In the genomic region with DNA sequence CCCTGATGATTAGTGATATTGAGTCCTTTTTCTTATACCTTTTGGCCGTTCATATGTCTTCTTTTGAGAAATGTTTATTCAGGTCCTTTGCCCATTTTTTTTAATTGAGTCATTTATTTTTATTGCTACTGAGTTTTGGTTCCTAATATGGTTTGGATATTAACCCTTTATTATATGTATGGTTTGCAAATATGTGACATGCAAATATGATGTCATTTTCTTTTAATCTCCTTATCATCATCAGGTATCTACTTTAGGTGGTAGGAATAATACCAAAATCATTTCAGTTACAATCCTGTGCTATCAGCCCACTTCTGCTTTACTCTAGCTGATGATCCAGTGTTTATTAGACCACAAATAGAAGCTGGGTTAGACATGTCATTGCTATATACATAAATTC, we compare ENCODE assay signal across 27 cellular contexts.
DNase-seq lines count a peak whose midpoint lies in the region; ATAC-seq, FAIRE-seq and TF ChIP-seq lines count a peak whose summit lies in the region.
"Had no signal": no experiment of that assay in that cellular context is flagged by ENCODE, and none has a peak within 500 bp of the region (broad histone marks: within the 10 kb centered on the region; RNA-seq: fewer than 3 reads in every experiment).

No MANE protein-coding gene starts in this region.

- no peak overlapping the region for H2BK15ac ChIP-seq in mesenchymal stem cell (ENCODE audit: low read depth, poor library complexity, severe bottlenecking)

- H2BK5ac ChIP-seq in mesenchymal stem cell (ENCODE audit: low read depth, low read length, poor library complexity, severe bottlenecking): no peak overlapping the region

- no peak overlapping the region for H2BK120ac ChIP-seq in mesenchymal stem cell (ENCODE audit: low read depth, low read length)

- FAIRE-seq in HepG2 (lab: Jason Lieb, UNC) (no peak), K562 (lab: Jason Lieb, UNC) (no peak)
- FAIRE-seq: GM12891 had no signal

- in situ Hi-C loops in HepG2 (cut with HindIII; ENCODE audit: extremely low pct_ligation_motif_present, low pct_unique_long_range_greater_than_20kb) (no loop called here), K562 (cut with MboI) (no loop called here)

- H3K9ac ChIP-seq in HepG2 (ENCODE audit: insufficient read depth, low read depth, low read length): no peak overlapping the region
- peak overlapping the region in 1 of 2 experiments; percentile 76; a peak in 2 of 4 replicates for H3K9ac ChIP-seq in K562 (ENCODE audit: insufficient read depth in 1 of 2, low read depth in 2 of 2, low read length in 2 of 2)
- no peak overlapping the region for H3K9ac ChIP-seq in mesenchymal stem cell (ENCODE audit: low read length)

- no peak overlapping the region for H3K14ac ChIP-seq in mesenchymal stem cell (ENCODE audit: low read length in 2 of 2)

- BruUV-seq in HepG2 (replicated peaks; lab: Mats Ljungman, UMichigan) (no TSS peak), K562 (replicated peaks; lab: Mats Ljungman, UMichigan) (no TSS peak)

- H3K36me3 ChIP-seq in HepG2 (replicated peaks in 1 of 2; ENCODE audit: control insufficient read depth in 1 of 2, insufficient read depth in 2 of 2, low read length in 2 of 2) (no peaks in the 10 kb centered on the region), right lobe of liver (no peaks in the 10 kb centered on the region), K562 (ENCODE audit: control insufficient read depth, insufficient read depth, low read length) (peaks cover 15% of the 10 kb centered on the region; the same call in 2 of the 3 replicates), mesenchymal stem cell (ENCODE audit: control insufficient read depth in 1 of 2, insufficient read depth in 2 of 2, low read depth in 1 of 2, low read length in 2 of 2) (no peaks in the 10 kb centered on the region), Peyer's patch (no peaks in the 10 kb centered on the region)
- H3K36me3 ChIP-seq: BE2C had no signal

- no peaks in the 10 kb centered on the region for H3K9me3 ChIP-seq in HepG2 (ENCODE audit: low read length)
- H3K9me3 ChIP-seq in right lobe of liver: no peaks in the 10 kb centered on the region
- no peaks in the 10 kb centered on the region for H3K9me3 ChIP-seq in K562 (replicated peaks; ENCODE audit: control insufficient read depth, insufficient read depth, low read depth, low read length)
- H3K9me3 ChIP-seq in mesenchymal stem cell (ENCODE audit: control insufficient read depth, low read length): peaks cover 5% of the 10 kb centered on the region
- H3K9me3 ChIP-seq in Peyer's patch: no peaks in the 10 kb centered on the region
- H3K9me3 ChIP-seq: BE2C had no signal

- H3K4me3 ChIP-seq in HepG2 (replicated peaks in 1 of 3; ENCODE audit: insufficient read depth in 1 of 3, low read depth in 2 of 3, low read length in 3 of 3): no peak overlapping the region
- no peak overlapping the region for H3K4me3 ChIP-seq in right lobe of liver
- peak overlapping the region; percentile 52 for H3K4me3 ChIP-seq in K562
- H3K4me3 ChIP-seq in foreskin fibroblast (ENCODE audit: low read depth in 1 of 2, low read length in 2 of 2): peak overlapping the region; percentile 48 to 71
- H3K4me3 ChIP-seq in mesenchymal stem cell (ENCODE audit: insufficient read depth in 1 of 2, low read depth in 1 of 2, low read length in 2 of 2): no peak overlapping the region
- H3K4me3 ChIP-seq in Peyer's patch: no peak overlapping the region

- H3K79me2 ChIP-seq in HepG2 (ENCODE audit: insufficient read depth, low read length) (no peaks in the 10 kb centered on the region), K562 (ENCODE audit: control insufficient read depth, insufficient read depth, low read length) (peaks cover 51% of the 10 kb centered on the region)

- ATAC-seq in HepG2: no peak
- ATAC-seq in right lobe of liver: no peak
- ATAC-seq in K562: no peak
- no peak for ATAC-seq in GM19463 (IDR thresholded peaks at IDR 0.05; ENCODE audit: unreplicated experiment)
- ATAC-seq: HCT116, Panc1 had no signal

- TF ChIP-seq RAD21 in HepG2 (CRISPR knock-in tag; IDR thresholded peaks at IDR 0.05) (no peak), K562 (CRISPR knock-in tag; conservative IDR thresholded peaks at IDR 0.05 in 1 of 2, IDR thresholded peaks at IDR 0.05 in 1 of 2) (no peak)

- H4K20me1 ChIP-seq in HepG2 (ENCODE audit: insufficient read depth, low read length) (no peaks in the 10 kb centered on the region), K562 (replicated peaks; ENCODE audit: control insufficient read depth, insufficient read depth, low read length) (no peaks in the 10 kb centered on the region)

- POLR2A ChIA-PET in HepG2 (lab: Yijun Ruan, JAX): no interaction called here
- POLR2A ChIA-PET in K562 (lab: Yijun Ruan, JAX): interaction anchor here (0.6 kb wide), 1 partner anchor 31 kb away, joined by 3 read pairs; no protein-coding TSS in a partner anchor

- H2AFZ ChIP-seq in HepG2 (ENCODE audit: low read length) (no peak overlapping the region), K562 (ENCODE audit: low read depth, low read length) (no peak overlapping the region), mesenchymal stem cell (ENCODE audit: low read depth, low read length) (no peak overlapping the region)

- H2AK5ac ChIP-seq in mesenchymal stem cell (ENCODE audit: low read length, severe bottlenecking): no peak overlapping the region

- TF ChIP-seq POLR2A in HepG2 (IDR thresholded peaks at IDR 0.05; ENCODE audit: insufficient read depth in 1 of 2, low read depth in 2 of 2, low read length in 2 of 2) (no peak), right lobe of liver (IDR thresholded peaks at IDR 0.05) (no peak), K562 (conservative IDR thresholded peaks at IDR 0.05) (no peak), Peyer's patch (IDR thresholded peaks at IDR 0.05) (no peak)

- CTCF ChIA-PET in HepG2 (lab: Yijun Ruan, JAX; ENCODE audit: low intra/inter-chr PET ratio, low total read pairs): no interaction called here
- CTCF ChIA-PET in K562 (lab: Yijun Ruan, JAX; ENCODE audit: low intra/inter-chr PET ratio): no interaction called here

- H3K4me1 ChIP-seq in HepG2 (ENCODE audit: insufficient read depth, low read length) (no peaks in the 10 kb centered on the region), right lobe of liver (no peaks in the 10 kb centered on the region), K562 (replicated peaks in 1 of 2; ENCODE audit: control insufficient read depth in 2 of 2, insufficient read depth in 2 of 2, low read length in 2 of 2) (peaks cover 0 to 5% of the 10 kb centered on the region in 2 experiments; a peak in 2 of 5 replicates), mesenchymal stem cell (ENCODE audit: control insufficient read depth, insufficient read depth, low read depth, low read length) (no peaks in the 10 kb centered on the region), Peyer's patch (no peaks in the 10 kb centered on the region)
- H3K4me1 ChIP-seq: BE2C had no signal

- no peak overlapping the region for H3K18ac ChIP-seq in mesenchymal stem cell (ENCODE audit: low read depth in 1 of 2, low read length in 2 of 2)

- intact Hi-C loops in HepG2 (cut with micrococcal nuclease; ENCODE audit: unreplicated experiment) (no loop called here), right lobe of liver (cut with DNase I) (no loop called here), K562 (cut with micrococcal nuclease) (loop anchor here (2.0 kb wide), 1 partner anchor 55 kb away; no protein-coding TSS in a partner anchor)

- no peak for TF ChIP-seq EP300 in HepG2 (IDR thresholded peaks at IDR 0.05; ENCODE audit: low read depth in 2 of 2, low read length in 2 of 2)
- TF ChIP-seq EP300 in HepG2 (CRISPR knock-in tag; IDR thresholded peaks at IDR 0.05; ENCODE audit: borderline replicate concordance): no peak
- no peak for TF ChIP-seq EP300 in K562 (IDR thresholded peaks at IDR 0.05; ENCODE audit: low read length)

- no peak overlapping the region for H4K91ac ChIP-seq in mesenchymal stem cell (ENCODE audit: low read length)

- WGBS in HepG2 (ENCODE audit: low lambda C conversion rate): 3% methylated on average over 1 of the region's 1 CpG
- 65% methylated on average over 1 of the region's 1 CpG for WGBS in right lobe of liver (ENCODE audit: insufficient coverage, low coverage, low lambda C conversion rate, missing lambda C conversion rate)
- WGBS in K562 (ENCODE audit: insufficient coverage, low coverage, missing lambda C conversion rate): 0% methylated on average over 1 of the region's 1 CpG
- 88% methylated on average over 1 of the region's 1 CpG for WGBS in mesenchymal stem cell

- TF ChIP-seq CTCF in HepG2 (CRISPR knock-in tag; IDR thresholded peaks at IDR 0.05) (no peak), right lobe of liver (IDR thresholded peaks at IDR 0.05) (no peak), K562 (IDR thresholded peaks at IDR 0.05 in 2 of 3, conservative IDR thresholded peaks at IDR 0.05 in 1 of 3; ENCODE audit: insufficient read depth in 2 of 3, low read depth in 1 of 3, low read length in 3 of 3) (no peak), foreskin fibroblast (IDR thresholded peaks at IDR 0.05; ENCODE audit: low read depth, low read length) (no peak), Peyer's patch (IDR thresholded peaks at IDR 0.05) (no peak)

- no peak overlapping the region for H3K27ac ChIP-seq in HepG2 (ENCODE audit: extremely low read length, insufficient read depth, low read length)
- no peak overlapping the region for H3K27ac ChIP-seq in right lobe of liver
- H3K27ac ChIP-seq in K562 (ENCODE audit: extremely low read depth, low read depth, low read length): no peak overlapping the region
- no peak overlapping the region for H3K27ac ChIP-seq in mesenchymal stem cell (ENCODE audit: low read length, poor library complexity, severe bottlenecking)
- H3K27ac ChIP-seq in Peyer's patch: no peak overlapping the region

- H3K9me1 ChIP-seq in K562 (ENCODE audit: control insufficient read depth, insufficient read depth, low read length): no peaks in the 10 kb centered on the region

- no peak overlapping the region for H3K4ac ChIP-seq in mesenchymal stem cell (ENCODE audit: low read depth in 1 of 2, low read length in 2 of 2)

- H4K8ac ChIP-seq in mesenchymal stem cell (ENCODE audit: low read length): no peak overlapping the region

- no peaks in the 10 kb centered on the region for H3K27me3 ChIP-seq in HepG2 (ENCODE audit: control insufficient read depth in 1 of 2, insufficient read depth in 2 of 2, low read length in 2 of 2)
- no peaks in the 10 kb centered on the region for H3K27me3 ChIP-seq in right lobe of liver
- H3K27me3 ChIP-seq in K562 (ENCODE audit: control insufficient read depth in 2 of 2, insufficient read depth in 2 of 2, low read length in 2 of 2): no peaks in the 10 kb centered on the region
- no peaks in the 10 kb centered on the region for H3K27me3 ChIP-seq in mesenchymal stem cell (ENCODE audit: control insufficient read depth in 1 of 2, insufficient read depth in 1 of 2, low read length in 2 of 2)
- H3K27me3 ChIP-seq in Peyer's patch: no peaks in the 10 kb centered on the region
- H3K27me3 ChIP-seq: BE2C had no signal

- H3K79me1 ChIP-seq in mesenchymal stem cell (replicated peaks; ENCODE audit: low read length, poor library complexity, severe bottlenecking): no peaks in the 10 kb centered on the region

- DNase-seq in HepG2 (ENCODE audit: low spot score) (no peak), right lobe of liver (no peak), K562 (ENCODE audit: extremely low read depth in 1 of 4, low spot score in 3 of 4) (no peak), foreskin fibroblast (no peak), mesenchymal stem cell (no peak), Peyer's patch (no peak)
- DNase-seq in stimulated activated naive CD4-positive, alpha-beta T cell (lab: John Stamatoyannopoulos, UW): no peak
- DNase-seq: 8988T; ACHN; BE2C; CD8-positive, alpha-beta memory T cell; DMS 273 treated with DMSO at 0.1 percent for 48 hours; DMS79 treated with DMSO at 0.1 percent for 48 hours; GF-D8; KG1; MM.1S; NCI-H1048; NCI-H1417; NCI-H1694; NCI-H2029 treated with DMSO at 0.1 percent for 48 hours; NCI-H2227 treated with DMSO at 0.1 percent for 48 hours; NCI-H526 treated with DMSO at 0.1 percent for 48 hours; SHP77 treated with DMSO at 0.1 percent for 48 hours had no signal

- no peak overlapping the region for H2BK12ac ChIP-seq in mesenchymal stem cell (ENCODE audit: low read length in 2 of 2)

- H3K4me2 ChIP-seq in HepG2 (ENCODE audit: low read depth, low read length): no peak overlapping the region
- peak overlapping the region; percentile 70 for H3K4me2 ChIP-seq in K562 (ENCODE audit: insufficient read depth, low read length)
- no peak overlapping the region for H3K4me2 ChIP-seq in mesenchymal stem cell (ENCODE audit: low read length, poor library complexity, severe bottlenecking)

- no peak overlapping the region for H3K23ac ChIP-seq in mesenchymal stem cell (ENCODE audit: low read length in 2 of 2)

Comparison
In these comparisons a context has a peak if more than half of its experiments do, and no peak if none do; other contexts are left out.
1. H3K4me3 ChIP-seq: peak in K562 (single experiment) and foreskin fibroblast (2 of 2); none in HepG2 (0 of 3), right lobe of liver (0 of 3), mesenchymal stem cell (0 of 2) and Peyer's patch (0 of 4).